In genomic region chr12:50984899-50985298, GRCh38 we compare ENCODE assay signal across 1 cellular context.
TF ChIP-seq lines count a peak whose summit lies in the region.

No MANE protein-coding gene starts in this region.

TF ChIP-seq in IMR-90, 13 proteins besides CTCF, POLR2A, EP300 and RAD21 (continued from another document):
- TF ChIP-seq USF2 (IDR thresholded peaks at IDR 0.05; ENCODE audit: low read depth, low read length) (no peak), CEBPB (IDR thresholded peaks at IDR 0.05; ENCODE audit: low read depth, low read length) (no peak), FOS (IDR thresholded peaks at IDR 0.05; ENCODE audit: low read depth, low read length) (no peak), BHLHE40 (IDR thresholded peaks at IDR 0.05; ENCODE audit: low read depth, low read length) (no peak)
